In the genomic region with DNA sequence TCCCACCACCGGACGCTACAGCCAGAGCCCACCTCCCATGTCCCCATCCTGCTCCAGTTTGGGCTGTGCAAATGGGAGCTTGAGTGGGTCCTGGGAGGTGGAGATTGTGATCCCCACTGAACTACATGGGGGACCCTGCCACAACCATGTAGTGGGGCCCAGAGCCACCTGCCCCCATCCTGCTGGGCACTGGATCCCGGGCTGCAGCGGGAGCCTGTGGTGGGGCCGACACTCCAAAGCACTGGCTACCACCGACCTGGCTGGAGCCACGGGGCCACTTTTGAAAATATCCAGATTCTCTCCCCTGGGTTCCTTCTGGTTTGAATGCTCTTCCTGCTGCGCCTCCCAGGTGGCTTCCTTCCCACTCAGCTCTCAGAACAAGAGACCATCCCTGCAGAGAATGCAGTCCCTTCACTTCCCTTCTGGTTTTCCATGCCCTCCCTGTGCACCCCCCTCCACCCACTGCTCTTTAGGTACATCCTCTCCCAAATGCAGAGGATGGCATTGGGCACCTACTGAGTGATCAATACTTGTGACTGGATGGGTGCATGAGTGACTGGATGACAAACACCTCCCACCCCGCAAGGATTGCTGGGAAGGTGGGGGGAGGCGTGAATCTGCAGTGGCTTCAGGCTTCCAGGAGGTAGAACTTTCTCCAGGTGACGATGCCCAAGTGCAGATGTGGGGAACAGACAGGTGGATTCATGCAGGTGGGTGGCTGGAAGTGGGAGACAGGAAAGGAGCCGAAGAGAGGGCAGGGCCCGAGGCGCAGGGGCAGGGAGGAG, we compare ENCODE assay signal across 9 cellular contexts. TPM values are rescaled to one million over a fixed set of nuclear protein-coding genes. Genes with fewer than 3 reads are reported as not detected.
A peak's percentile ranks its signal among the peaks of the same experiment; 100 is the strongest.
DNase-seq lines count a peak whose midpoint lies in the region; ATAC-seq, FAIRE-seq and TF ChIP-seq lines count a peak whose summit lies in the region.
"Had no signal": no experiment of that assay in that cellular context is flagged by ENCODE, and none has a peak within 500 bp of the region (broad histone marks: within the 10 kb centered on the region; RNA-seq: fewer than 3 reads in every experiment).

No MANE protein-coding gene starts in this region.

- H3K9me3 Mint-ChIP-seq in activated CD8-positive, alpha-beta T cell treated with anti-CD3 and anti-CD28 coated beads, Interleukin-2, amount 10 ng/mL, durations not matched to agents 7 days and 5 days (ENCODE audit: insufficient read depth): no peaks in the 10 kb centered on the region
- no peaks in the 10 kb centered on the region for H3K9me3 Mint-ChIP-seq in type B pancreatic cell

- H2AFZ ChIP-seq in keratinocyte (ENCODE audit: control insufficient read depth, low read length): no peak overlapping the region

- H3K4me3 Mint-ChIP-seq in activated CD8-positive, alpha-beta T cell treated with anti-CD3 and anti-CD28 coated beads, Interleukin-2, amount 10 ng/mL, durations not matched to agents 7 days and 5 days: peak overlapping the region; percentile 84
- H3K4me3 Mint-ChIP-seq in type B pancreatic cell: peak overlapping the region; percentile 84

- peak overlapping the region; percentile 84 for H3K27ac Mint-ChIP-seq in activated CD8-positive, alpha-beta T cell treated with anti-CD3 and anti-CD28 coated beads, Interleukin-2, amount 10 ng/mL, durations not matched to agents 7 days and 5 days
- H3K27ac Mint-ChIP-seq in type B pancreatic cell: peak overlapping the region; percentile 71

- H3K4me3 ChIP-seq in keratinocyte (ENCODE audit: control insufficient read depth in 2 of 3, extremely low read depth in 1 of 3, insufficient read depth in 2 of 3, low read depth in 1 of 3, low read length in 3 of 3) (peak overlapping the region in 1 of 3 experiments; percentile 59), uterus (no peak overlapping the region)

- no peak for TF ChIP-seq POLR2A in uterus (IDR thresholded peaks at IDR 0.05)

- dilution Hi-C loops in keratinocyte (cut with MboI; ENCODE audit: extremely low pct_ligation_motif_present, low sequenced_read_pairs): no loop called here

- no peak overlapping the region for H3K9ac ChIP-seq in keratinocyte (ENCODE audit: control insufficient read depth, extremely low read depth, insufficient read depth, low read length)

- H3K4me2 ChIP-seq in keratinocyte (ENCODE audit: control insufficient read depth, extremely low read depth, insufficient read depth, low read depth, low read length): peak overlapping the region; percentile 78

- no peak for TF ChIP-seq CTCF in keratinocyte (optimal IDR thresholded peaks at IDR 0.05 in 1 of 3, IDR thresholded peaks at IDR 0.05 in 1 of 3, conservative IDR thresholded peaks at IDR 0.05 in 1 of 3; ENCODE audit: extremely low read depth in 1 of 3, insufficient read depth in 2 of 3, low read length in 3 of 3)
- no peak for TF ChIP-seq CTCF in type B pancreatic cell (conservative IDR thresholded peaks at IDR 0.05)
- TF ChIP-seq CTCF in uterus (IDR thresholded peaks at IDR 0.05): no peak

- POLR2A ChIA-PET in activated CD8-positive, alpha-beta T cell treated with anti-CD3 and anti-CD28 coated beads, Interleukin-2, amount 10 ng/mL, durations not matched to agents 7 days and 5 days (lab: Charles Lee): no interaction called here

- no peaks in the 10 kb centered on the region for H4K20me1 ChIP-seq in keratinocyte (ENCODE audit: control insufficient read depth, extremely low read depth, insufficient read depth, low read length)

- H3K27me3 ChIP-seq in keratinocyte (ENCODE audit: control insufficient read depth, extremely low read depth, insufficient read depth, low read length) (no peaks in the 10 kb centered on the region), uterus (no peaks in the 10 kb centered on the region)

- H3K9me3 ChIP-seq in keratinocyte (ENCODE audit: control insufficient read depth, low read depth, low read length) (no peaks in the 10 kb centered on the region), uterus (no peaks in the 10 kb centered on the region)

- no peaks in the 10 kb centered on the region for H3K36me3 ChIP-seq in keratinocyte (ENCODE audit: control insufficient read depth in 2 of 2, extremely low read depth in 1 of 2, insufficient read depth in 2 of 2, low read length in 2 of 2)
- no peaks in the 10 kb centered on the region for H3K36me3 ChIP-seq in uterus

- peaks cover 45% of the 10 kb centered on the region for H3K4me1 Mint-ChIP-seq in activated CD8-positive, alpha-beta T cell treated with anti-CD3 and anti-CD28 coated beads, Interleukin-2, amount 10 ng/mL, durations not matched to agents 7 days and 5 days (ENCODE audit: low read depth)
- H3K4me1 Mint-ChIP-seq in type B pancreatic cell (ENCODE audit: unreplicated experiment): peaks cover 23% of the 10 kb centered on the region

- peaks cover 7% of the 10 kb centered on the region for H3K36me3 Mint-ChIP-seq in activated CD8-positive, alpha-beta T cell treated with anti-CD3 and anti-CD28 coated beads, Interleukin-2, amount 10 ng/mL, durations not matched to agents 7 days and 5 days (ENCODE audit: low read depth)
- no peaks in the 10 kb centered on the region for H3K36me3 Mint-ChIP-seq in type B pancreatic cell

- ATAC-seq in Right ventricle myocardium superior (ENCODE audit: poor library complexity): no peak
- no peak for ATAC-seq in left cardiac atrium
- ATAC-seq in activated CD8-positive, alpha-beta T cell treated with anti-CD3 and anti-CD28 coated beads, Interleukin-2, amount 10 ng/mL, durations not matched to agents 7 days and 5 days: no peak
- ATAC-seq in HG03521 (IDR thresholded peaks at IDR 0.05; ENCODE audit: unreplicated experiment): no peak

- DNase-seq in Right ventricle myocardium superior: peak; percentile 20
- no peak for DNase-seq in left cardiac atrium
- DNase-seq in activated CD8-positive, alpha-beta T cell treated with anti-CD3 and anti-CD28 coated beads, Interleukin-2, amount 10 ng/mL, durations not matched to agents 7 days and 5 days: no peak
- no peak for DNase-seq in keratinocyte (ENCODE audit: low read depth, low spot score)
- no peak for DNase-seq in type B pancreatic cell (ENCODE audit: extremely low spot score, unreplicated experiment)
- no peak for DNase-seq in uterus
- no peak for DNase-seq in frontal cortex (ENCODE audit: low spot score in 2 of 2)

- CTCF ChIA-PET in activated CD8-positive, alpha-beta T cell treated with anti-CD3 and anti-CD28 coated beads, Interleukin-2, amount 10 ng/mL, durations not matched to agents 7 days and 5 days (lab: Charles Lee): no interaction called here

- H3K4me1 ChIP-seq in keratinocyte (ENCODE audit: control insufficient read depth, extremely low read depth, insufficient read depth, low read length) (peaks cover 20% of the 10 kb centered on the region), uterus (no peaks in the 10 kb centered on the region)

- no peaks in the 10 kb centered on the region for H3K9me1 ChIP-seq in keratinocyte (ENCODE audit: control insufficient read depth, extremely low read depth, insufficient read depth, low read length)

- intact Hi-C loops in Right ventricle myocardium superior (cut with DNase I): no loop called here
- intact Hi-C loops in left cardiac atrium (cut with DNase I): no loop called here
- intact Hi-C loops in uterus (cut with DNase I; ENCODE audit: low total_unique reads): no loop called here

- no peaks in the 10 kb centered on the region for H3K79me2 ChIP-seq in keratinocyte (ENCODE audit: control insufficient read depth, insufficient read depth, low read length)

- FAIRE-seq in keratinocyte (lab: Jason Lieb, UNC) (no peak), frontal cortex (lab: Jason Lieb, UNC) (no peak)
- FAIRE-seq: bronchial epithelial cell had no signal

- H3K27ac ChIP-seq in keratinocyte (ENCODE audit: control insufficient read depth, insufficient read depth, low read length): no peak overlapping the region
- H3K27ac ChIP-seq in uterus: no peak overlapping the region

- no peaks in the 10 kb centered on the region for H3K27me3 Mint-ChIP-seq in activated CD8-positive, alpha-beta T cell treated with anti-CD3 and anti-CD28 coated beads, Interleukin-2, amount 10 ng/mL, durations not matched to agents 7 days and 5 days (ENCODE audit: low read depth)
- peaks cover 22% of the 10 kb centered on the region for H3K27me3 Mint-ChIP-seq in type B pancreatic cell

RNA-seq across cellular contexts. Expression of a gene that starts 0.8 kb away (rescaled TPM):
- total RNA-seq in Right ventricle myocardium superior: 7.3 TPM
- 10 to 100 TPM; 12.5 to 15.1 TPM for total RNA-seq in left cardiac atrium
- total RNA-seq in activated CD8-positive, alpha-beta T cell treated with anti-CD3 and anti-CD28 coated beads, Interleukin-2, amount 10 ng/mL, durations not matched to agents 7 days and 5 days: 10 to 100 TPM; 27.8 to 29.8 TPM
- polyA plus RNA-seq in keratinocyte: 15.4 to 17.5 TPM (median 16.5 TPM) in 3 replicates
- polyA plus RNA-seq in keratinocyte (2011; ENCODE audit: low read depth): 8.3 TPM
- polyA plus RNA-seq in keratinocyte (2011; cell fraction: cytosol; rRNA removed): 5.7 and 8.6 TPM in 2 replicates
- 18.5 and 21.1 TPM in 2 replicates for polyA plus RNA-seq in keratinocyte (2011; cell fraction: nucleus; rRNA removed)
- polyA plus RNA-seq in keratinocyte (2012; ENCODE audit: low replicate concordance): 5.6 and 12.6 TPM in 2 replicates
- polyA minus RNA-seq in keratinocyte: 19.6 to 44.1 TPM (median 21.8 TPM) in 3 replicates
- polyA minus RNA-seq in keratinocyte (2011; cell fraction: cytosol; rRNA and poly(A)+ RNA removed): 22.4 TPM
- polyA minus RNA-seq in keratinocyte (2011; cell fraction: nucleus; rRNA and poly(A)+ RNA removed): 16.4 and 18.0 TPM in 2 replicates
- 13.0 and 13.7 TPM in 2 replicates for total RNA-seq in type B pancreatic cell (ENCODE audit: low replicate concordance)
- total RNA-seq in uterus: 10 to 100 TPM in 3 of 4 donors, 1 to 10 TPM in 1; 4.1 to 24.3 (median 13.2) TPM
- total RNA-seq in frontal cortex: 2.9 TPM

RNA-seq across cellular contexts. Expression of a gene that starts 5.4 kb away (rescaled TPM):
- total RNA-seq in Right ventricle myocardium superior (4.4 TPM), left cardiac atrium (1 to 10 TPM; 6.2 to 8.9 TPM), type B pancreatic cell (ENCODE audit: low replicate concordance) (0.95 and 1.7 TPM in 2 replicates), uterus (1 to 10 TPM; 2.3 to 5.7 (median 4.0) TPM), frontal cortex (0.41 TPM)
- not detected for total RNA-seq in activated CD8-positive, alpha-beta T cell treated with anti-CD3 and anti-CD28 coated beads, Interleukin-2, amount 10 ng/mL, durations not matched to agents 7 days and 5 days
- polyA plus RNA-seq in keratinocyte: 0.07 to 0.16 TPM (median 0.08 TPM) in 3 replicates
- polyA plus RNA-seq in keratinocyte (2011; ENCODE audit: low read depth): 0.50 TPM
- polyA plus RNA-seq in keratinocyte (2011; cell fraction: cytosol; rRNA removed): 0.05 and 0.09 TPM in 2 replicates
- 0.04 and 0.09 TPM in 2 replicates for polyA plus RNA-seq in keratinocyte (2011; cell fraction: nucleus; rRNA removed)
- 0.11 and 0.14 TPM in 2 replicates for polyA plus RNA-seq in keratinocyte (2012; ENCODE audit: low replicate concordance)
- 0.16 TPM in 1 of 3 replicates, not detected in the others for polyA minus RNA-seq in keratinocyte
- polyA minus RNA-seq in keratinocyte (2011; cell fraction: cytosol; rRNA and poly(A)+ RNA removed): not detected
- 0.84 TPM in 1 of 2 replicates, not detected in the other for polyA minus RNA-seq in keratinocyte (2011; cell fraction: nucleus; rRNA and poly(A)+ RNA removed)

RNA-seq across cellular contexts. Expression of a gene that starts 25.7 kb away (rescaled TPM):
- total RNA-seq in Right ventricle myocardium superior: 474 TPM
- 100 to 1,000 TPM; 304 to 342 TPM for total RNA-seq in left cardiac atrium
- total RNA-seq in activated CD8-positive, alpha-beta T cell treated with anti-CD3 and anti-CD28 coated beads, Interleukin-2, amount 10 ng/mL, durations not matched to agents 7 days and 5 days: 100 to 1,000 TPM; 146 to 163 TPM
- 51.7 to 99.9 TPM (median 65.2 TPM) in 3 replicates for polyA plus RNA-seq in keratinocyte
- 88.9 TPM for polyA plus RNA-seq in keratinocyte (2011; ENCODE audit: low read depth)
- 42.8 and 124 TPM in 2 replicates for polyA plus RNA-seq in keratinocyte (2011; cell fraction: cytosol; rRNA removed)
- 45.3 and 53.2 TPM in 2 replicates for polyA plus RNA-seq in keratinocyte (2011; cell fraction: nucleus; rRNA removed)
- 116 and 181 TPM in 2 replicates for polyA plus RNA-seq in keratinocyte (2012; ENCODE audit: low replicate concordance)
- polyA minus RNA-seq in keratinocyte: 37.6 to 87.5 TPM (median 62.8 TPM) in 3 replicates
- polyA minus RNA-seq in keratinocyte (2011; cell fraction: cytosol; rRNA and poly(A)+ RNA removed): 200 TPM
- 25.8 and 32.4 TPM in 2 replicates for polyA minus RNA-seq in keratinocyte (2011; cell fraction: nucleus; rRNA and poly(A)+ RNA removed)
- total RNA-seq in type B pancreatic cell (ENCODE audit: low replicate concordance): 153 and 168 TPM in 2 replicates
- 100 to 1,000 TPM in 2 of 4 donors, 10 to 100 TPM in 2; 53.4 to 291 (median 139) TPM for total RNA-seq in uterus
- 48.5 TPM for total RNA-seq in frontal cortex

RNA-seq across cellular contexts. Expression of a gene that starts 34.1 kb away (rescaled TPM):
- 22.3 TPM for total RNA-seq in Right ventricle myocardium superior
- total RNA-seq in left cardiac atrium: 10 to 100 TPM; 39.5 to 51.7 TPM
- total RNA-seq in activated CD8-positive, alpha-beta T cell treated with anti-CD3 and anti-CD28 coated beads, Interleukin-2, amount 10 ng/mL, durations not matched to agents 7 days and 5 days: 100 to 1,000 TPM; 238 to 263 TPM
- 12.7 to 31.6 TPM (median 17.8 TPM) in 3 replicates for polyA plus RNA-seq in keratinocyte
- polyA plus RNA-seq in keratinocyte (2011; ENCODE audit: low read depth): 7.2 TPM
- polyA plus RNA-seq in keratinocyte (2011; cell fraction: cytosol; rRNA removed): 3.3 and 6.7 TPM in 2 replicates
- 99.0 and 125 TPM in 2 replicates for polyA plus RNA-seq in keratinocyte (2011; cell fraction: nucleus; rRNA removed)
- 8.9 and 26.0 TPM in 2 replicates for polyA plus RNA-seq in keratinocyte (2012; ENCODE audit: low replicate concordance)
- polyA minus RNA-seq in keratinocyte: 18.3 to 28.8 TPM (median 25.8 TPM) in 3 replicates
- 34.9 TPM for polyA minus RNA-seq in keratinocyte (2011; cell fraction: cytosol; rRNA and poly(A)+ RNA removed)
- 34.0 and 37.2 TPM in 2 replicates for polyA minus RNA-seq in keratinocyte (2011; cell fraction: nucleus; rRNA and poly(A)+ RNA removed)
- total RNA-seq in type B pancreatic cell (ENCODE audit: low replicate concordance): 37.0 and 49.7 TPM in 2 replicates
- total RNA-seq in uterus: 100 to 1,000 TPM in 2 of 4 donors, 10 to 100 TPM in 2; 62.1 to 162 (median 115) TPM
- total RNA-seq in frontal cortex: 2.4 TPM
